In genomic region chr14:22482085-22482694, GRCh38 we compare ENCODE assay signal across 12 cellular contexts.
DNase-seq lines count a peak whose midpoint lies in the region; ATAC-seq, FAIRE-seq and TF ChIP-seq lines count a peak whose summit lies in the region.
"Had no signal": no experiment of that assay in that cellular context is flagged by ENCODE, and none has a peak within 500 bp of the region (broad histone marks: within the 10 kb centered on the region; RNA-seq: fewer than 3 reads in every experiment).

No MANE protein-coding gene starts in this region.

- no peak for ATAC-seq in CD4-positive, CD25-positive, alpha-beta regulatory T cell (ENCODE audit: low read depth in 2 of 2)
- ATAC-seq in naive thymus-derived CD8-positive, alpha-beta T cell, result no peak
- ATAC-seq in GM21825 (IDR thresholded peaks at IDR 0.05; ENCODE audit: unreplicated experiment), result no peak

- peak overlapping the region; percentile 60 to 88 (median 83) for H3K4me3 Mint-ChIP-seq in CD4-positive, CD25-positive, alpha-beta regulatory T cell
- H3K4me3 Mint-ChIP-seq in activated T-helper 1 cell treated with anti-CD3 and anti-CD28 coated beads, Interleukin-12 subunit alpha, Interleukin-12 subunit beta, Interleukin-2, Interleukin-4 antibody, amounts not matched to agents 30 ng/mL and 10 ng/mL and 1 ng/mL, durations not matched to agents 14 hours and 24 hours and 36 hours, result peak overlapping the region; percentile 91
- H3K4me3 Mint-ChIP-seq in naive thymus-derived CD8-positive, alpha-beta T cell, result peak overlapping the region; percentile 51 to 85 (median 71)

- no peaks in the 10 kb centered on the region for H3K4me1 ChIP-seq in CD4-positive, CD25-positive, alpha-beta regulatory T cell (ENCODE audit: control insufficient read depth, insufficient read depth, low read length, poor library complexity, severe bottlenecking)

- H3K9me3 Mint-ChIP-seq in CD4-positive, CD25-positive, alpha-beta regulatory T cell, result peaks cover 0 to 3% (median 0%) of the 10 kb centered on the region in 7 donors
- H3K9me3 Mint-ChIP-seq in activated T-helper 1 cell treated with anti-CD3 and anti-CD28 coated beads, Interleukin-12 subunit alpha, Interleukin-12 subunit beta, Interleukin-2, Interleukin-4 antibody, amounts not matched to agents 30 ng/mL and 10 ng/mL and 1 ng/mL, durations not matched to agents 14 hours and 24 hours and 36 hours, result no peaks in the 10 kb centered on the region
- no peaks in the 10 kb centered on the region for H3K9me3 Mint-ChIP-seq in naive thymus-derived CD8-positive, alpha-beta T cell

- peak overlapping the region; percentile 59 for H3K4me3 ChIP-seq in CD4-positive, CD25-positive, alpha-beta regulatory T cell (ENCODE audit: low read depth, low read length)

- intact Hi-C loops in activated T-helper 1 cell treated with anti-CD3 and anti-CD28 coated beads, Interleukin-12 subunit alpha, Interleukin-12 subunit beta, Interleukin-2, Interleukin-4 antibody, amounts not matched to agents 30 ng/mL and 10 ng/mL and 1 ng/mL, durations not matched to agents 14 hours and 24 hours and 36 hours (cut with micrococcal nuclease), result no loop called here

- peak; percentile 73; the same call in 1 of the 2 replicates for TF ChIP-seq POLR2A in GM12892 (IDR thresholded peaks at IDR 0.05; ENCODE audit: low read depth, low read length)

- peak; percentile 69 for FAIRE-seq in GM12892 (lab: Jason Lieb, UNC)
- FAIRE-seq: TTC549 had no signal

- H3K27me3 Mint-ChIP-seq in CD4-positive, CD25-positive, alpha-beta regulatory T cell, result no peaks in the 10 kb centered on the region
- no peaks in the 10 kb centered on the region for H3K27me3 Mint-ChIP-seq in activated T-helper 1 cell treated with anti-CD3 and anti-CD28 coated beads, Interleukin-12 subunit alpha, Interleukin-12 subunit beta, Interleukin-2, Interleukin-4 antibody, amounts not matched to agents 30 ng/mL and 10 ng/mL and 1 ng/mL, durations not matched to agents 14 hours and 24 hours and 36 hours (ENCODE audit: insufficient read depth)
- H3K27me3 Mint-ChIP-seq in naive thymus-derived CD8-positive, alpha-beta T cell, result no peaks in the 10 kb centered on the region

- no peaks in the 10 kb centered on the region for H3K36me3 ChIP-seq in CD4-positive, CD25-positive, alpha-beta regulatory T cell (ENCODE audit: control insufficient read depth, insufficient read depth, low read length)

- H3K36me3 Mint-ChIP-seq in CD4-positive, CD25-positive, alpha-beta regulatory T cell, result peaks cover 5% of the 10 kb centered on the region
- peaks cover 13% of the 10 kb centered on the region for H3K36me3 Mint-ChIP-seq in activated T-helper 1 cell treated with anti-CD3 and anti-CD28 coated beads, Interleukin-12 subunit alpha, Interleukin-12 subunit beta, Interleukin-2, Interleukin-4 antibody, amounts not matched to agents 30 ng/mL and 10 ng/mL and 1 ng/mL, durations not matched to agents 14 hours and 24 hours and 36 hours (ENCODE audit: low read depth)
- H3K36me3 Mint-ChIP-seq in naive thymus-derived CD8-positive, alpha-beta T cell, result peaks cover 0 to 10% (median 0%) of the 10 kb centered on the region in 3 donors

- H3K27me3 ChIP-seq in CD4-positive, CD25-positive, alpha-beta regulatory T cell (ENCODE audit: control insufficient read depth, insufficient read depth, low read length), result no peaks in the 10 kb centered on the region

- no peak overlapping the region for H3K27ac ChIP-seq in CD4-positive, CD25-positive, alpha-beta regulatory T cell (ENCODE audit: insufficient read depth, low read length, poor library complexity, severe bottlenecking)

- H3K27ac Mint-ChIP-seq in CD4-positive, CD25-positive, alpha-beta regulatory T cell, result peak overlapping the region in 1 of 3 donors; percentile 86
- peak overlapping the region; percentile 86 for H3K27ac Mint-ChIP-seq in activated T-helper 1 cell treated with anti-CD3 and anti-CD28 coated beads, Interleukin-12 subunit alpha, Interleukin-12 subunit beta, Interleukin-2, Interleukin-4 antibody, amounts not matched to agents 30 ng/mL and 10 ng/mL and 1 ng/mL, durations not matched to agents 14 hours and 24 hours and 36 hours
- peak overlapping the region in 8 of 10 donors; percentile 9 to 91 (median 50) for H3K27ac Mint-ChIP-seq in naive thymus-derived CD8-positive, alpha-beta T cell

- no peaks in the 10 kb centered on the region for H3K4me1 Mint-ChIP-seq in CD4-positive, CD25-positive, alpha-beta regulatory T cell
- H3K4me1 Mint-ChIP-seq in activated T-helper 1 cell treated with anti-CD3 and anti-CD28 coated beads, Interleukin-12 subunit alpha, Interleukin-12 subunit beta, Interleukin-2, Interleukin-4 antibody, amounts not matched to agents 30 ng/mL and 10 ng/mL and 1 ng/mL, durations not matched to agents 14 hours and 24 hours and 36 hours (ENCODE audit: low read depth), result no peaks in the 10 kb centered on the region
- H3K4me1 Mint-ChIP-seq in naive thymus-derived CD8-positive, alpha-beta T cell, result peaks cover 0 to 89% (median 0%) of the 10 kb centered on the region in 4 donors

- H3K9me3 ChIP-seq in CD4-positive, CD25-positive, alpha-beta regulatory T cell (ENCODE audit: control insufficient read depth in 2 of 2, low read length in 2 of 2), result no peaks in the 10 kb centered on the region

- DNase-seq in CD4-positive, CD25-positive, alpha-beta regulatory T cell, result no peak
- DNase-seq in GM12892 (ENCODE audit: insufficient read length) (no peak), islet precursor cell (no peak), NCI-H2029 (lab: John Stamatoyannopoulos, UW) (no peak), NAMALWA (ENCODE audit: low spot score) (no peak)
- no peak for DNase-seq in activated T-helper 1 cell treated with anti-CD3 and anti-CD28 coated beads, Interleukin-12 subunit alpha, Interleukin-12 subunit beta, Interleukin-2, Interleukin-4 antibody, amounts not matched to agents 30 ng/mL and 10 ng/mL and 1 ng/mL, durations not matched to agents 14 hours and 24 hours and 36 hours (ENCODE audit: low spot score)
- no peak for DNase-seq in naive thymus-derived CD8-positive, alpha-beta T cell
- DNase-seq: cerebellar nuclear complex, IMR-90, NCI-H2081 had no signal

- POLR2A ChIA-PET in naive thymus-derived CD8-positive, alpha-beta T cell (lab: Charles Lee), result interaction anchor here (1.0 to 1.1 kb wide), 2 partner anchors 23 to 74 kb away, joined by 3 to 5 read pairs; no protein-coding TSS in a partner anchor
